In genomic region chr12:62466596-62467411, GRCh38 we compare ENCODE assay signal across 1 cellular context.
TF ChIP-seq lines count a peak whose summit lies in the region.

MON2 (plus strand) TSS chr12:62466826; CDS start chr12:62467208, 382 bp downstream.

TF ChIP-seq in GM12878, 131 proteins besides CTCF, POLR2A, EP300 and RAD21 (continued from another document):
- no peak for TF ChIP-seq REST (IDR thresholded peaks at IDR 0.05; ENCODE audit: low read depth, low read length)
- no peak for TF ChIP-seq FOS (IDR thresholded peaks at IDR 0.05; ENCODE audit: borderline replicate concordance, extremely low read depth, insufficient read length)
- no peak for TF ChIP-seq SPI1 (IDR thresholded peaks at IDR 0.05; ENCODE audit: borderline replicate concordance, insufficient read depth, low read depth, low read length)
- no peak for TF ChIP-seq MYC (IDR thresholded peaks at IDR 0.05; ENCODE audit: insufficient read depth, insufficient read length, insufficient replicate concordance, low read length, severe bottlenecking)
- TF ChIP-seq CEBPZ (IDR thresholded peaks at IDR 0.05; ENCODE audit: low read depth, low read length), result no peak
- no peak for TF ChIP-seq BMI1 (IDR thresholded peaks at IDR 0.05; ENCODE audit: borderline replicate concordance)
- TF ChIP-seq MXI1 (IDR thresholded peaks at IDR 0.05; ENCODE audit: low read depth, low read length), result peak; percentile 88
- no peak for TF ChIP-seq ZNF274 (IDR thresholded peaks at IDR 0.05; ENCODE audit: insufficient read depth, insufficient read length)
- TF ChIP-seq SREBF1 (IDR thresholded peaks at IDR 0.05; ENCODE audit: low read length), result no peak
- TF ChIP-seq HDAC2 (IDR thresholded peaks at IDR 0.05), result no peak
- TF ChIP-seq IKZF1 (conservative IDR thresholded peaks at IDR 0.05), result peak; percentile 77
- peak; percentile 93 for TF ChIP-seq GATAD2B (conservative IDR thresholded peaks at IDR 0.05; ENCODE audit: low read depth)
- no peak for TF ChIP-seq KDM1A (IDR thresholded peaks at IDR 0.05; ENCODE audit: borderline replicate concordance)
- TF ChIP-seq IRF5 (IDR thresholded peaks at IDR 0.05; ENCODE audit: borderline replicate concordance), result no peak
- no peak for TF ChIP-seq MEF2A (IDR thresholded peaks at IDR 0.05; ENCODE audit: insufficient read depth, low read depth, low read length)
- TF ChIP-seq USF2 (IDR thresholded peaks at IDR 0.05; ENCODE audit: borderline replicate concordance, low read depth, low read length), result no peak
- TF ChIP-seq TAF1 (IDR thresholded peaks at IDR 0.05; ENCODE audit: borderline replicate concordance, low read depth, low read length), result peak; percentile 96
- no peak for TF ChIP-seq ZBTB4 (CRISPR knock-in tag; IDR thresholded peaks at IDR 0.05)
- TF ChIP-seq BCLAF1 (IDR thresholded peaks at IDR 0.05), result no peak
- no peak for TF ChIP-seq CUX1 (IDR thresholded peaks at IDR 0.05; ENCODE audit: insufficient replicate concordance, low read depth, low read length)
- TF ChIP-seq HCFC1 (IDR thresholded peaks at IDR 0.05; ENCODE audit: low read length), result peak; percentile 61
- 0 out of 2 replicates have a peak, but pooled peaks have one; percentile 36 for TF ChIP-seq ESRRA (IDR thresholded peaks at IDR 0.05; ENCODE audit: low read length)
- TF ChIP-seq JUND (IDR thresholded peaks at IDR 0.05; ENCODE audit: low read depth, low read length), result 0 out of 2 replicates have a peak, but pooled peaks have one; percentile 33
- no peak for TF ChIP-seq RFX5 (IDR thresholded peaks at IDR 0.05; ENCODE audit: low read depth, low read length)
- TF ChIP-seq NFYA (IDR thresholded peaks at IDR 0.05; ENCODE audit: borderline replicate concordance, low read depth, low read length), result no peak
- TF ChIP-seq SMAD1 (IDR thresholded peaks at IDR 0.05; ENCODE audit: low read depth, partially characterized antibody), result no peak
- TF ChIP-seq USF1 (IDR thresholded peaks at IDR 0.05; ENCODE audit: borderline replicate concordance, extremely low read length, insufficient read depth, low read depth, low read length), result no peak
- peak; percentile 81 for TF ChIP-seq GABPA (IDR thresholded peaks at IDR 0.05; ENCODE audit: low read depth)
- no peak for TF ChIP-seq FOXM1 (IDR thresholded peaks at IDR 0.05; ENCODE audit: low read depth, low read length)
- no peak for TF ChIP-seq RAD51 (IDR thresholded peaks at IDR 0.05)
- no peak for TF ChIP-seq IRF3 (IDR thresholded peaks at IDR 0.05)
- TF ChIP-seq BRCA1 (IDR thresholded peaks at IDR 0.05; ENCODE audit: low read depth, low read length), result no peak
- TF ChIP-seq EGR1 (IDR thresholded peaks at IDR 0.05; ENCODE audit: borderline replicate concordance in 1 of 2, low read depth in 2 of 2, low read length in 2 of 2), result peak in 1 of 2 experiments; percentile 53; a peak in 1 of 3 replicates
- TF ChIP-seq POLR2AphosphoS5 (IDR thresholded peaks at IDR 0.05; ENCODE audit: low read length), result peak; percentile 93
